ENCODE assay signal across 8 cellular contexts in the genomic region with DNA sequence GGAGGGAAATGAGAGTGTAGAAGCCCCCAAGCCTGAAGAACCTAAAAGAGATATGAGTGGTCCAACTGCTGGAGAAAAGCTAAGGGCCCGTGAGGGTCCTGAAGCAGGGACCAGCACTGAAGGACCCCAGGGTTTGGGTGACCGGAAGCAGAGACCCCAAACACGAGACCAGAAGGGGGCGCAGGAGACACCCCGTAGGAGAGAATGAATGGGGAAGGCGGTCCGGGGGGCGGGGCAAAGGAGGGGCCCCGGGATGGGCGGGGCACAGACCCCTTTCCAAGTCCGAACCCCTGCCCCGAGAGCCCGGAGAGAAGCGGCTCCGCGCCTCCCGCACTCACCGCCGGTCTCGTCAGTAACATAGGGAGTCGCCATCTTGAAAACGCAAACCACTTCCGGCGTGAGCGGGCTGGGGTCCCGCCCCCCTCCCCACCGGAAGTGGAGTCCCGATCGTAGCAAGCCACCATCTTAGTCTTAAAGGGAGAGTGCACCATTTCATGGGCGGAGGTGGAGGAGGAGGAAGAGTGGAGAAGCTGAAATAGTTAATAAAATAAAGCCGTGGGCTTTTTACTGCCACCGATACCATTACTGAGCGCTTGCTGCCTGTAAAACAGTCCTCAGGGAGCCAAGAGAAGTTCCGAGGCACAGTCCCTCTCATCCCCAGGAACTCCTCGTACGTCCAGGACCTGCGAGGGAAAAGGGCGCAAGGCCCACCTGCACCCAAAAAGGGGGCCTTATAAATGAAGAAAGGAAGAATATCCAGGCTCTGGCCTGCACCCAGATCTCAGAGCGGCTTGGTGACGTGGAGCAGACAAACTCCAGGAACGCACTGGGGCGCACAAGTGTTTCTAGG. TPM values are rescaled to one million over a fixed set of nuclear protein-coding genes. Genes with fewer than 3 reads are reported as not detected.
DNase-seq lines count a peak whose midpoint lies in the region; ATAC-seq and TF ChIP-seq lines count a peak whose summit lies in the region.

No MANE protein-coding gene starts in this region.

- H3K36me3 ChIP-seq in adrenal gland (replicated peaks in 1 of 2), result no peaks in the 10 kb centered on the region
- peaks cover 12% of the 10 kb centered on the region for H3K36me3 ChIP-seq in left ventricle myocardium inferior

- peak overlapping the region; percentile 82 to 98 (median 92) for H3K4me3 ChIP-seq in adrenal gland
- peak overlapping the region; percentile 83 for H3K4me3 ChIP-seq in left ventricle myocardium inferior

- peak overlapping the region; percentile 85 to 96 (median 95) for H3K27ac ChIP-seq in adrenal gland
- H3K27ac ChIP-seq in left ventricle myocardium inferior (replicated peaks), result peak overlapping the region; percentile 91

- intact Hi-C loops in adrenal gland (cut with DNase I), result no loop called here
- intact Hi-C loops in left ventricle myocardium inferior (cut with micrococcal nuclease), result no loop called here

- peak overlapping the region; percentile 99 for H3K27ac Mint-ChIP-seq in progenitor cell of endocrine pancreas

- no peaks in the 10 kb centered on the region for H3K9me3 ChIP-seq in adrenal gland (replicated peaks in 1 of 3)
- no peaks in the 10 kb centered on the region for H3K9me3 ChIP-seq in left ventricle myocardium inferior (replicated peaks)

- WGBS in adrenal gland, 4 donors, result 0% methylated on average over 23 to 42 of the region's 42 CpGs

- no peaks in the 10 kb centered on the region for H3K9me3 Mint-ChIP-seq in progenitor cell of endocrine pancreas (ENCODE audit: low read depth)

- H3K4me1 ChIP-seq in adrenal gland (replicated peaks in 1 of 2) (peaks cover 21 to 65% of the 10 kb centered on the region in 2 donors), left ventricle myocardium inferior (peaks cover 60% of the 10 kb centered on the region)

- H3K4me1 Mint-ChIP-seq in progenitor cell of endocrine pancreas (ENCODE audit: low read depth), result peaks cover 28% of the 10 kb centered on the region

- H3K27me3 ChIP-seq in adrenal gland, result no peaks in the 10 kb centered on the region
- H3K27me3 ChIP-seq in left ventricle myocardium inferior (ENCODE audit: low read depth), result no peaks in the 10 kb centered on the region

- ATAC-seq in HG02798 (IDR thresholded peaks at IDR 0.05; ENCODE audit: poor library complexity, unreplicated experiment), result peak; percentile 52

- H3K27me3 Mint-ChIP-seq in progenitor cell of endocrine pancreas, result peaks cover 6% of the 10 kb centered on the region

- peak in 1 of 2 donors; percentile 53 for TF ChIP-seq POLR2A in adrenal gland (IDR thresholded peaks at IDR 0.05)

- DNase-seq in NCI-H1436 treated with DMSO at 0.1 percent for 48 hours (lab: John Stamatoyannopoulos, UW), result peak; percentile 58
- DNase-seq in T follicular helper cell (ENCODE audit: low read depth), result peak; percentile 85
- peak; percentile 83 to 94 (median 88) for DNase-seq in adrenal gland
- DNase-seq in left ventricle myocardium inferior, result peak; percentile 87
- peak; percentile 79 for DNase-seq in progenitor cell of endocrine pancreas (ENCODE audit: low spot score, unreplicated experiment)
- DNase-seq in ureter (ENCODE audit: low spot score), result peak; percentile 90

- peaks cover 4% of the 10 kb centered on the region for H3K36me3 Mint-ChIP-seq in progenitor cell of endocrine pancreas (ENCODE audit: insufficient read depth)

- peak; percentile 76 for TF ChIP-seq CTCF in GM12874 (IDR thresholded peaks at IDR 0.05; ENCODE audit: insufficient read depth, low read depth, low read length)
- TF ChIP-seq CTCF in adrenal gland (IDR thresholded peaks at IDR 0.05), result peak; percentile 19 to 73 (median 55)
- TF ChIP-seq CTCF in left ventricle myocardium inferior (IDR thresholded peaks at IDR 0.05; ENCODE audit: borderline replicate concordance), result peak; percentile 79
- peak; percentile 81 for TF ChIP-seq CTCF in progenitor cell of endocrine pancreas (IDR thresholded peaks at IDR 0.05; ENCODE audit: unreplicated experiment)

- H3K4me3 Mint-ChIP-seq in progenitor cell of endocrine pancreas (ENCODE audit: low read depth), result peak overlapping the region; percentile 99

RNA-seq across cellular contexts. Expression of a gene that starts 0.7 kb away (rescaled TPM):
- total RNA-seq in adrenal gland (10 to 100 TPM; 32.1 to 49.5 (median 37.7) TPM), left ventricle myocardium inferior (14.8 TPM), progenitor cell of endocrine pancreas (38.0 and 42.8 TPM in 2 replicates), ureter (40.9 TPM)
- polyA plus RNA-seq in adrenal gland, result 10 to 100 TPM; 48.3 to 59.1 (median 49.0) TPM

RNA-seq across cellular contexts. Expression of a gene that starts 4.0 kb away (rescaled TPM):
- total RNA-seq in adrenal gland (100 to 1,000 TPM in 1 of 8 donors, 10 to 100 TPM in 7; 16.0 to 116 (median 31.7) TPM), left ventricle myocardium inferior (6.5 TPM), progenitor cell of endocrine pancreas (10.2 and 16.8 TPM in 2 replicates), ureter (155 TPM)
- 10 to 100 TPM; 21.1 to 99.8 (median 66.2) TPM for polyA plus RNA-seq in adrenal gland

RNA-seq across cellular contexts. Expression of a gene that starts 38.9 kb away (rescaled TPM):
- 1 to 10 TPM in 5 of 8 donors, under 1 TPM in 2, not detected in 1; 0.35 to 3.8 (median 1.3) TPM for total RNA-seq in adrenal gland
- 1 to 10 TPM in 2 of 3 donors, under 1 TPM in 1; 0.77 to 1.5 (median 1.0) TPM for polyA plus RNA-seq in adrenal gland
- total RNA-seq in left ventricle myocardium inferior, result 0.16 TPM
- 3.7 and 6.3 TPM in 2 replicates for total RNA-seq in progenitor cell of endocrine pancreas
- 5.8 TPM for total RNA-seq in ureter

RNA-seq across cellular contexts. Expression of a gene that starts 39.7 kb away (rescaled TPM):
- 10 to 100 TPM in 7 of 8 donors, 1 to 10 TPM in 1; 6.3 to 22.8 (median 18.4) TPM for total RNA-seq in adrenal gland
- 10 to 100 TPM in 1 of 3 donors, 1 to 10 TPM in 2; 6.0 to 16.5 (median 9.2) TPM for polyA plus RNA-seq in adrenal gland
- 7.3 TPM for total RNA-seq in left ventricle myocardium inferior
- 62.1 and 66.9 TPM in 2 replicates for total RNA-seq in progenitor cell of endocrine pancreas
- 23.2 TPM for total RNA-seq in ureter

RNA-seq across cellular contexts. Expression of a gene that starts 46.9 kb away (rescaled TPM):
- total RNA-seq in adrenal gland, result 100 to 1,000 TPM in 5 of 8 donors, 10 to 100 TPM in 3; 77.6 to 134 (median 112) TPM
- 100 to 1,000 TPM in 1 of 3 donors, 10 to 100 TPM in 2; 34.4 to 137 (median 43.6) TPM for polyA plus RNA-seq in adrenal gland
- 111 TPM for total RNA-seq in left ventricle myocardium inferior
- total RNA-seq in progenitor cell of endocrine pancreas, result 111 and 116 TPM in 2 replicates
- total RNA-seq in ureter, result 139 TPM

Comparison
In these comparisons a context has a peak if more than half of its experiments do, and no peak if none do; other contexts are left out.
1. Peak in every context shown above with its lines: DNase-seq, ATAC-seq, H3K4me3 ChIP-seq and H3K27ac ChIP-seq.